Comparison of ENCODE assay signal across 18 cellular contexts in genomic region chr2:10451819-10452218, GRCh38. TPM values are rescaled to one million over a fixed set of nuclear protein-coding genes. Genes with fewer than 3 reads are reported as not detected.
DNase-seq lines count a peak whose midpoint lies in the region; ATAC-seq and TF ChIP-seq lines count a peak whose summit lies in the region.
"Had no signal": no experiment of that assay in that cellular context is flagged by ENCODE, and none has a peak within 500 bp of the region (broad histone marks: within the 10 kb centered on the region; RNA-seq: fewer than 3 reads in every experiment).

No MANE protein-coding gene starts in this region.

- peaks cover 33% of the 10 kb centered on the region for H3K4me1 Mint-ChIP-seq in MCF 10A (ENCODE audit: insufficient read depth, unreplicated experiment)
- peaks cover 39% of the 10 kb centered on the region for H3K4me1 Mint-ChIP-seq in chondrocyte (ENCODE audit: low read depth)

- intact Hi-C loops in MCF 10A (cut with micrococcal nuclease) (loop anchor here (1.0 to 2.0 kb wide), 3 partner anchors 41 to 83 kb away; no protein-coding TSS in a partner anchor), breast epithelium (cut with DNase I; ENCODE audit: low total_unique reads) (no loop called here), lower lobe of right lung (cut with DNase I) (no loop called here)

- no peak for ATAC-seq in lower lobe of right lung
- no peak for ATAC-seq in GM21381 (IDR thresholded peaks at IDR 0.05; ENCODE audit: unreplicated experiment)
- ATAC-seq: left cardiac atrium; stimulated activated effector memory CD8-positive, alpha-beta T cell treated with anti-CD3 and anti-CD28 coated beads, Interleukin-12 subunit alpha, Interleukin-12 subunit beta, amount 100 ng/mL, for 72 hours; T-helper 17 cell had no signal

- TF ChIP-seq CTCF in MCF 10A (IDR thresholded peaks at IDR 0.05; ENCODE audit: unreplicated experiment) (no peak), breast epithelium (IDR thresholded peaks at IDR 0.05) (no peak), chondrocyte (IDR thresholded peaks at IDR 0.05) (no peak), lower lobe of right lung (IDR thresholded peaks at IDR 0.05) (no peak)

- 95% methylated on average over 6 of the region's 6 CpGs for WGBS in urinary bladder

- H3K27me3 Mint-ChIP-seq in MCF 10A (ENCODE audit: insufficient read depth, unreplicated experiment) (no peaks in the 10 kb centered on the region), chondrocyte (ENCODE audit: low read depth) (no peaks in the 10 kb centered on the region)
- H3K27me3 Mint-ChIP-seq: activated CD4-positive, alpha-beta T cell treated with anti-CD3 and anti-CD28 coated beads, Interleukin-2, amount 10 ng/mL, durations not matched to agents 7 days and 5 days; T-helper 17 cell had no signal

- peak overlapping the region in 1 of 2 donors; percentile 67 for H3K27ac ChIP-seq in breast epithelium
- H3K27ac ChIP-seq in lower lobe of right lung = peak overlapping the region; percentile 37
- H3K27ac ChIP-seq in urinary bladder (ENCODE audit: low read depth) = peak overlapping the region; percentile 6
- H3K27ac ChIP-seq: SJCRH30, thoracic aorta had no signal

- DNase-seq in MCF 10A (ENCODE audit: unreplicated experiment) (no peak), breast epithelium (ENCODE audit: low spot score in 2 of 2) (no peak), chondrocyte (ENCODE audit: low spot score) (peak; percentile 24), lower lobe of right lung (peak; percentile 4), NCI-H345 (lab: John Stamatoyannopoulos, UW) (no peak)
- DNase-seq in activated effector memory CD4-positive, alpha-beta T cell treated with anti-CD3 and anti-CD28 coated beads, Interleukin-2, amount 50 U/mL, for 16 hours = no peak
- DNase-seq: activated CD4-positive, alpha-beta T cell treated with anti-CD3 and anti-CD28 coated beads, Interleukin-2, amount 10 ng/mL, durations not matched to agents 7 days and 5 days; head of caudate nucleus; left cardiac atrium; nephron progenitor cell; stimulated activated CD4-positive, alpha-beta T cell treated with anti-CD3 and anti-CD28 coated beads, Interleukin-1b, Interleukin-23, amount 100 ng/mL, for 48 hours; T-helper 17 cell had no signal

- H3K9me3 ChIP-seq in breast epithelium (no peaks in the 10 kb centered on the region), lower lobe of right lung (no peaks in the 10 kb centered on the region)
- H3K9me3 ChIP-seq: adrenal gland, SJCRH30, thoracic aorta had no signal

- POLR2A ChIA-PET in MCF 10A (lab: Yijun Ruan, JAX) = interaction anchor here (0.5 to 1.4 kb wide), 14 partner anchors 30 to 891 kb away, joined by 3 to 7 read pairs (median 3); no protein-coding TSS in a partner anchor

- H3K4me3 ChIP-seq in breast epithelium (no peak overlapping the region), lower lobe of right lung (no peak overlapping the region), urinary bladder (ENCODE audit: low read depth, low read length) (no peak overlapping the region)
- H3K4me3 ChIP-seq: adrenal gland, SJCRH30, thoracic aorta had no signal

- TF ChIP-seq POLR2A in breast epithelium (IDR thresholded peaks at IDR 0.05) = no peak

- CTCF ChIA-PET in MCF 10A (lab: Yijun Ruan, JAX) = interaction anchor here (0.6 to 8.9 kb wide), 5 partner anchors 17 to 404 kb away, joined by 3 to 53 read pairs (median 4); no protein-coding TSS in a partner anchor

- no TSS peak for BruUV-seq in MCF 10A (replicated peaks; lab: Mats Ljungman, UMichigan)

- H3K36me3 Mint-ChIP-seq in MCF 10A (ENCODE audit: insufficient read depth, unreplicated experiment) (no peaks in the 10 kb centered on the region), chondrocyte (ENCODE audit: low read depth) (no peaks in the 10 kb centered on the region)

- H3K27ac Mint-ChIP-seq in MCF 10A (ENCODE audit: low read depth, unreplicated experiment) (peak overlapping the region; percentile 65), chondrocyte (ENCODE audit: unreplicated experiment) (no peak overlapping the region)
- H3K27ac Mint-ChIP-seq: activated CD4-positive, alpha-beta T cell treated with anti-CD3 and anti-CD28 coated beads, Interleukin-2, amount 10 ng/mL, durations not matched to agents 7 days and 5 days; nephron progenitor cell; stimulated activated effector memory CD8-positive, alpha-beta T cell treated with anti-CD3 and anti-CD28 coated beads, Interleukin-12 subunit alpha, Interleukin-12 subunit beta, amount 100 ng/mL, for 72 hours; T-helper 17 cell had no signal

- peak overlapping the region; percentile 35 for H3K4me3 Mint-ChIP-seq in MCF 10A (ENCODE audit: unreplicated experiment)
- no peak overlapping the region for H3K4me3 Mint-ChIP-seq in chondrocyte (ENCODE audit: unreplicated experiment)
- H3K4me3 Mint-ChIP-seq: activated CD4-positive, alpha-beta T cell treated with anti-CD3 and anti-CD28 coated beads, Interleukin-2, amount 10 ng/mL, durations not matched to agents 7 days and 5 days; stimulated activated effector memory CD8-positive, alpha-beta T cell treated with anti-CD3 and anti-CD28 coated beads, Interleukin-12 subunit alpha, Interleukin-12 subunit beta, amount 100 ng/mL, for 72 hours; T-helper 17 cell had no signal

- H3K27me3 ChIP-seq in breast epithelium (no peaks in the 10 kb centered on the region), lower lobe of right lung (ENCODE audit: low read depth) (no peaks in the 10 kb centered on the region)
- H3K27me3 ChIP-seq: adrenal gland, SJCRH30 had no signal

- peaks cover 0 to 7% of the 10 kb centered on the region in 2 donors for H3K4me1 ChIP-seq in breast epithelium
- peaks cover 29% of the 10 kb centered on the region for H3K4me1 ChIP-seq in lower lobe of right lung
- H3K4me1 ChIP-seq in urinary bladder (ENCODE audit: insufficient read depth) = no peaks in the 10 kb centered on the region

- H3K9me3 Mint-ChIP-seq in MCF 10A (ENCODE audit: unreplicated experiment) (no peaks in the 10 kb centered on the region), chondrocyte (ENCODE audit: low read depth) (no peaks in the 10 kb centered on the region)
- H3K9me3 Mint-ChIP-seq: activated CD4-positive, alpha-beta T cell treated with anti-CD3 and anti-CD28 coated beads, Interleukin-2, amount 10 ng/mL, durations not matched to agents 7 days and 5 days; nephron progenitor cell; stimulated activated effector memory CD8-positive, alpha-beta T cell treated with anti-CD3 and anti-CD28 coated beads, Interleukin-12 subunit alpha, Interleukin-12 subunit beta, amount 100 ng/mL, for 72 hours had no signal

- no peaks in the 10 kb centered on the region for H3K36me3 ChIP-seq in breast epithelium
- no peaks in the 10 kb centered on the region for H3K36me3 ChIP-seq in lower lobe of right lung
- no peaks in the 10 kb centered on the region for H3K36me3 ChIP-seq in urinary bladder (ENCODE audit: insufficient read depth)
- H3K36me3 ChIP-seq: adrenal gland, SJCRH30, thoracic aorta had no signal

RNA-seq across cellular contexts. Expression of gene ODC1, which starts 3.7 kb away (rescaled TPM):
- total RNA-seq in MCF 10A (2022) (321 and 341 TPM in 2 replicates), breast epithelium (10 to 100 TPM; 39.8 to 68.8 (median 60.3) TPM), chondrocyte (44.4 to 65.3 TPM (median 61.6 TPM) in 3 replicates), lower lobe of right lung (30.1 TPM), urinary bladder (68.3 TPM)
- polyA plus RNA-seq in urinary bladder = 62.6 TPM

Comparison
In these comparisons a context has a peak if more than half of its experiments do, and no peak if none do; other contexts are left out.
1. DNase-seq: peak in chondrocyte (single experiment) and lower lobe of right lung (single experiment); none in MCF 10A (single experiment), breast epithelium (0 of 2), activated effector memory CD4-positive, alpha-beta T cell treated with anti-CD3 and anti-CD28 coated beads, Interleukin-2, amount 50 U/mL, for 16 hours (single experiment) and NCI-H345 (single experiment).